In the genomic region with DNA sequence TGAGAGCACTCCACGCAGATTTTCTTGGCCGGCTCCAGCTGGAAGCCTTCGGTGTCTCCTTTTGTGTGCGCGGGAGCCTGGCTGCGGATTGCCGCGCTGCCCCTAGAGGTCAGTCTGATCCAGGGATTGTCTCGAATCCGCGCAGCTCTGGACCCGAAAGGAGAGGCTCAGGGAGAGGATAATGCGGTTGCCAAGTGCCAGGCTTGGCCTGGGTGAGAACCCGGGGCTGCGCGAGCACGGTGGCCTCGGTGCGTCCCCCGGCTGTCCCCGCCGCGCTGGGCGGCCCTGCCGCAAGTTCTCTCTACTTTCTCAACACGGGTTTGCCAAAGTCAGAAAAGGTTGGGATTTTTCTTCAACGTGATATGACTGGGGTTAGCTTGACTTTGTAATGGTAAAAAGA, we compare ENCODE assay signal across 8 cellular contexts.
DNase-seq lines count a peak whose midpoint lies in the region; ATAC-seq and TF ChIP-seq lines count a peak whose summit lies in the region.

No MANE protein-coding gene starts in this region.

- TF ChIP-seq CTCF in Peyer's patch (IDR thresholded peaks at IDR 0.05) = peak in 4 of 6 experiments; percentile 32 to 61 (median 57)
- peak; percentile 60 for TF ChIP-seq CTCF in mucosa of descending colon (IDR thresholded peaks at IDR 0.05)

- ATAC-seq in mucosa of descending colon (peak; percentile 68), HG02884 (IDR thresholded peaks at IDR 0.05; ENCODE audit: unreplicated experiment) (no peak)

- no peak overlapping the region for H3K4me3 ChIP-seq in Peyer's patch
- H3K4me3 ChIP-seq in mucosa of descending colon = no peak overlapping the region

- H3K9me3 ChIP-seq in Peyer's patch (no peaks in the 10 kb centered on the region), mucosa of descending colon (no peaks in the 10 kb centered on the region)

- DNase-seq in DMS53 treated with DMSO at 0.1 percent for 48 hours (lab: John Stamatoyannopoulos, UW; ENCODE audit: unreplicated experiment) (peak; percentile 95), HT1080 (ENCODE audit: low read depth) (peak; percentile 52), Peyer's patch (peak in 2 of 3 donors; percentile 56 to 66), epidermal melanocyte (ENCODE audit: insufficient read length, low spot score) (peak; percentile 40), mucosa of descending colon (peak; percentile 48 to 67 (median 54)), OCI-M2 (lab: John Stamatoyannopoulos, UW; ENCODE audit: unreplicated experiment) (no peak), T-helper 2 cell (no peak)

- H3K4me1 ChIP-seq in Peyer's patch (no peaks in the 10 kb centered on the region), mucosa of descending colon (ENCODE audit: low read depth) (no peaks in the 10 kb centered on the region)

- H3K36me3 ChIP-seq in Peyer's patch = no peaks in the 10 kb centered on the region
- no peaks in the 10 kb centered on the region for H3K36me3 ChIP-seq in mucosa of descending colon (ENCODE audit: low read depth)

- no peak overlapping the region for H3K27ac ChIP-seq in Peyer's patch

- TF ChIP-seq POLR2A in Peyer's patch (IDR thresholded peaks at IDR 0.05) = no peak

- intact Hi-C loops in mucosa of descending colon (cut with DNase I, micrococcal nuclease) = no loop called here

- no peaks in the 10 kb centered on the region for H3K27me3 ChIP-seq in Peyer's patch

Comparison
In these comparisons a context has a peak if more than half of its experiments do, and no peak if none do; other contexts are left out.
1. DNase-seq: peak in DMS53 treated with DMSO at 0.1 percent for 48 hours (single experiment), HT1080 (single experiment), Peyer's patch (2 of 3), epidermal melanocyte (single experiment) and mucosa of descending colon (3 of 3); none in OCI-M2 (single experiment) and T-helper 2 cell (0 of 5).